Comparison of ENCODE assay signal across 2 cellular contexts in the genomic region with DNA sequence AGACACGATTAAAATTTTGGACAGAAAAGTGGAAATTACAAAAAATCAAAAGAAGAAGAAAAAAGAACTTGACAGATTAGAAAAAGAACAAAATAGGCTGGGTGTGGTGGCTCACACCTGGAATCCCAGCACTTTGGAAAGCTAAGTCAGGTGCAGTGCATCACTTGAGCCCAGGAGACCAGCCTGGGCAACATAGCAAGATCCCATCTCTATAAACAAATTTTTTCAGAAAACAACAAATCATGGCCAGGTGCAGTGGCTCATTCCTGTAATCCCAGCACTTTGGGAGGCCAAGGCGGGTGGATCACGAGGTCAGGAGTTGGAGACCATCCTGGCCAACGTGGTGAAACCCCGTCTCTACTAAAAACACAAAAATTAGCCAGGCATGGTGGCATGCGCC.
TF ChIP-seq lines count a peak whose summit lies in the region.

No MANE protein-coding gene starts in this region.

TF ChIP-seq in K562, 482 proteins besides CTCF, POLR2A, EP300 and RAD21:
- TF ChIP-seq ZNF121 (CRISPR knock-in tag; conservative IDR thresholded peaks at IDR 0.05): peak; percentile 84

TF ChIP-seq in HepG2, 621 proteins besides CTCF, POLR2A, EP300 and RAD21:
- TF ChIP-seq ZNF121 (CRISPR knock-in tag; IDR thresholded peaks at IDR 0.05): peak; percentile 72; the same call in 1 of the 2 replicates
